ENCODE assay signal across 8 cellular contexts in the genomic region with DNA sequence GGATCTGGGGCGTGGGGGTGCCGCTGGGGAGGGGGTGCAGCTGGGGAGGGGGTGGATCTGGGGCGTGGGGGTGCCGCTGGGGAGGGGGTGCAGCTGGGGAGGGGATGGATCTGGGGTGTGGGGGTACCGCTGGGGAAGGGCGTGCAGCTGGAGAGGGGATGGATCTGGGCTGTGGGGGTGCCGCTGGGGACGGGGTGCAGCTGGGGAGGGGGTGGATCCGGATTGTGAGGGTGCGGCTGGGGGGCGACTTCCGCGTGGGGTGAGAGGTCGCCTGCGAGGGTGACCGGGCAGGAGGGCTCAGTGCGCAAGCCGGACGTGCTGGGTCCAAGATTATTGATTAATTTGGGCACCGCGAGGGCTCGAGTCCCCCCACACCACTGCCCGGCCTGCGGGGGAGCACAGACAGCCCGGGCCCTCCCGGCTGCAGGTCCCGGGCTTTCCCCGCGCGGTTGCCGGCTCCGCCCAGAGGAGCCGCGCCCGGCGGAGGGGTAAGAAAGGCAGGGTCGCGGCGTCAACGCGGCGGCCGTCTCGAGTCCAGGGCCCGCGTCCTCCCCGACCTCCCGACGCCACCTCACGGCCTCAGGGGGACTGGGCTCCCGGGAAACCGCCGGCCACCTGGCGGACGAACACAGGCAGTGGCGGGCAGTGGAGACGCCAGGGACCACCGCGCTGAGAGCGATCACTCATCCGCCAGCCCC. TPM values are rescaled to one million over a fixed set of nuclear protein-coding genes. Genes with fewer than 3 reads are reported as not detected.
A peak's percentile ranks its signal among the peaks of the same experiment; 100 is the strongest.
DNase-seq lines count a peak whose midpoint lies in the region; ATAC-seq and TF ChIP-seq lines count a peak whose summit lies in the region.

No MANE protein-coding gene starts in this region.

- peaks cover 29% of the 10 kb centered on the region for H3K36me3 Mint-ChIP-seq in CD4-positive, alpha-beta T cell (ENCODE audit: low read depth)
- peaks cover 28% of the 10 kb centered on the region for H3K36me3 Mint-ChIP-seq in activated T-helper 2 cell treated with anti-CD3 and anti-CD28 coated beads, Interferon-gamma antibody, Interleukin-2, Interleukin-4, amounts not matched to agents 10 μg/mL and 5 μg/mL and 100 μg/mL, durations not matched to agents 14 hours and 24 hours and 36 hours (ENCODE audit: low read depth)

- peak; percentile 67 for ATAC-seq in CD4-positive, alpha-beta T cell (ENCODE audit: poor library complexity)
- peak; percentile 57 for ATAC-seq in HG03139 (IDR thresholded peaks at IDR 0.05; ENCODE audit: unreplicated experiment)
- peak; percentile 48 for ATAC-seq in sciatic nerve

- H3K4me3 Mint-ChIP-seq in CD4-positive, alpha-beta T cell: peak overlapping the region; percentile 73
- H3K4me3 Mint-ChIP-seq in activated T-helper 2 cell treated with anti-CD3 and anti-CD28 coated beads, Interferon-gamma antibody, Interleukin-2, Interleukin-4, amounts not matched to agents 10 μg/mL and 5 μg/mL and 100 μg/mL, durations not matched to agents 14 hours and 24 hours and 36 hours (ENCODE audit: low read depth): peak overlapping the region; percentile 68

- POLR2A ChIA-PET in CD4-positive, alpha-beta T cell (lab: Charles Lee): interaction anchor here (0.8 to 1.5 kb wide), 9 partner anchors 27 to 328 kb away, joined by 3 to 8 read pairs (median 4); partner anchors contain the start of genes DPH7, EHMT1, EXD3 and NOXA1

- intact Hi-C loops in CD4-positive, alpha-beta T cell (cut with DNase I, micrococcal nuclease): loop anchor here in 1 of 2 experiments (1.0 to 2.0 kb wide), 3 partner anchors 39 to 96 kb away; partner anchors contain the start of genes ARRDC1 and ZMYND19
- intact Hi-C loops in activated T-helper 2 cell treated with anti-CD3 and anti-CD28 coated beads, Interferon-gamma antibody, Interleukin-2, Interleukin-4, amounts not matched to agents 10 μg/mL and 5 μg/mL and 100 μg/mL, durations not matched to agents 14 hours and 24 hours and 36 hours (cut with micrococcal nuclease): loop anchor here (1.0 to 2.0 kb wide), 3 partner anchors 28 to 92 kb away; partner anchors contain the start of genes ARRDC1, DPH7 and NSMF
- intact Hi-C loops in sciatic nerve (cut with DNase I): no loop called here

- no peaks in the 10 kb centered on the region for H3K9me3 ChIP-seq in CD4-positive, alpha-beta T cell (ENCODE audit: control insufficient read depth, low read length)

- H3K27ac Mint-ChIP-seq in CD4-positive, alpha-beta T cell: peak overlapping the region; percentile 82
- H3K27ac Mint-ChIP-seq in activated T-helper 2 cell treated with anti-CD3 and anti-CD28 coated beads, Interferon-gamma antibody, Interleukin-2, Interleukin-4, amounts not matched to agents 10 μg/mL and 5 μg/mL and 100 μg/mL, durations not matched to agents 14 hours and 24 hours and 36 hours: no peak overlapping the region

- TF ChIP-seq CTCF in CD4-positive, alpha-beta T cell (IDR thresholded peaks at IDR 0.05): peak; percentile 12

- H3K27me3 ChIP-seq in CD4-positive, alpha-beta T cell (ENCODE audit: control insufficient read depth, insufficient read depth, low read length): no peaks in the 10 kb centered on the region

- H3K27me3 Mint-ChIP-seq in CD4-positive, alpha-beta T cell: no peaks in the 10 kb centered on the region
- H3K27me3 Mint-ChIP-seq in activated T-helper 2 cell treated with anti-CD3 and anti-CD28 coated beads, Interferon-gamma antibody, Interleukin-2, Interleukin-4, amounts not matched to agents 10 μg/mL and 5 μg/mL and 100 μg/mL, durations not matched to agents 14 hours and 24 hours and 36 hours (ENCODE audit: low read depth): no peaks in the 10 kb centered on the region

- CTCF ChIA-PET in CD4-positive, alpha-beta T cell (lab: Charles Lee): interaction anchor here (0.8 to 1.4 kb wide), 2 partner anchors 16 to 128 kb away, joined by 3 to 5 read pairs; partner anchors contain the start of genes EXD3 and NOXA1

- no peaks in the 10 kb centered on the region for H3K9me3 Mint-ChIP-seq in CD4-positive, alpha-beta T cell
- H3K9me3 Mint-ChIP-seq in activated T-helper 2 cell treated with anti-CD3 and anti-CD28 coated beads, Interferon-gamma antibody, Interleukin-2, Interleukin-4, amounts not matched to agents 10 μg/mL and 5 μg/mL and 100 μg/mL, durations not matched to agents 14 hours and 24 hours and 36 hours: no peaks in the 10 kb centered on the region

- H3K4me1 Mint-ChIP-seq in CD4-positive, alpha-beta T cell (ENCODE audit: low read depth): peaks cover 16% of the 10 kb centered on the region
- peaks cover 8% of the 10 kb centered on the region for H3K4me1 Mint-ChIP-seq in activated T-helper 2 cell treated with anti-CD3 and anti-CD28 coated beads, Interferon-gamma antibody, Interleukin-2, Interleukin-4, amounts not matched to agents 10 μg/mL and 5 μg/mL and 100 μg/mL, durations not matched to agents 14 hours and 24 hours and 36 hours (ENCODE audit: low read depth)

- peak overlapping the region; percentile 46 for H3K27ac ChIP-seq in CD4-positive, alpha-beta T cell (ENCODE audit: low read depth, low read length)

- peak in 3 of 10 experiments; percentile 1 to 68 (median 45) for DNase-seq in CD4-positive, alpha-beta T cell
- DNase-seq in GM19238 (ENCODE audit: insufficient read length, low spot score): peak; percentile 82
- peak; percentile 49 for DNase-seq in NCI-H226
- no peak for DNase-seq in activated T-helper 2 cell treated with anti-CD3 and anti-CD28 coated beads, Interferon-gamma antibody, Interleukin-2, Interleukin-4, amounts not matched to agents 10 μg/mL and 5 μg/mL and 100 μg/mL, durations not matched to agents 14 hours and 24 hours and 36 hours (ENCODE audit: low spot score)
- peak; percentile 91 for DNase-seq in hepatic stellate cell (ENCODE audit: low spot score)
- no peak for DNase-seq in sciatic nerve (ENCODE audit: low spot score)
- DNase-seq in OCI-M2 (lab: John Stamatoyannopoulos, UW; ENCODE audit: unreplicated experiment): no peak

RNA-seq across cellular contexts. Expression of gene MRPL41, which starts 0.6 kb away (rescaled TPM):
- 10 to 100 TPM; 49.3 to 52.5 TPM for total RNA-seq in CD4-positive, alpha-beta T cell
- total RNA-seq in activated T-helper 2 cell treated with anti-CD3 and anti-CD28 coated beads, Interferon-gamma antibody, Interleukin-2, Interleukin-4, amounts not matched to agents 10 μg/mL and 5 μg/mL and 100 μg/mL, durations not matched to agents 14 hours and 24 hours and 36 hours: 43.2 and 49.4 TPM in 2 replicates
- 61.1 TPM for total RNA-seq in sciatic nerve

RNA-seq across cellular contexts. Expression of gene PNPLA7, which starts 0.9 kb away (rescaled TPM):
- total RNA-seq in CD4-positive, alpha-beta T cell: 1 to 10 TPM; 7.8 to 8.4 TPM
- total RNA-seq in activated T-helper 2 cell treated with anti-CD3 and anti-CD28 coated beads, Interferon-gamma antibody, Interleukin-2, Interleukin-4, amounts not matched to agents 10 μg/mL and 5 μg/mL and 100 μg/mL, durations not matched to agents 14 hours and 24 hours and 36 hours: 1.6 TPM in 2 replicates
- total RNA-seq in sciatic nerve: 18.3 TPM

RNA-seq across cellular contexts. Expression of gene DPH7, which starts 27.6 kb away (rescaled TPM):
- 10 to 100 TPM; 36.4 to 36.8 TPM for total RNA-seq in CD4-positive, alpha-beta T cell
- 43.2 and 46.2 TPM in 2 replicates for total RNA-seq in activated T-helper 2 cell treated with anti-CD3 and anti-CD28 coated beads, Interferon-gamma antibody, Interleukin-2, Interleukin-4, amounts not matched to agents 10 μg/mL and 5 μg/mL and 100 μg/mL, durations not matched to agents 14 hours and 24 hours and 36 hours
- total RNA-seq in sciatic nerve: 33.1 TPM

RNA-seq across cellular contexts. Expression of gene ZMYND19, which starts 39.2 kb away (rescaled TPM):
- total RNA-seq in CD4-positive, alpha-beta T cell: 10 to 100 TPM in 1 of 2 experiments, 1 to 10 TPM in 1; 8.6 to 11.3 TPM
- 72.4 and 74.4 TPM in 2 replicates for total RNA-seq in activated T-helper 2 cell treated with anti-CD3 and anti-CD28 coated beads, Interferon-gamma antibody, Interleukin-2, Interleukin-4, amounts not matched to agents 10 μg/mL and 5 μg/mL and 100 μg/mL, durations not matched to agents 14 hours and 24 hours and 36 hours
- total RNA-seq in sciatic nerve: 15.6 TPM

RNA-seq across cellular contexts. Expression of gene ARRDC1, which starts 54.4 kb away (rescaled TPM):
- 10 to 100 TPM; 45.5 to 50.7 TPM for total RNA-seq in CD4-positive, alpha-beta T cell
- 71.1 and 73.1 TPM in 2 replicates for total RNA-seq in activated T-helper 2 cell treated with anti-CD3 and anti-CD28 coated beads, Interferon-gamma antibody, Interleukin-2, Interleukin-4, amounts not matched to agents 10 μg/mL and 5 μg/mL and 100 μg/mL, durations not matched to agents 14 hours and 24 hours and 36 hours
- total RNA-seq in sciatic nerve: 30.6 TPM

Comparison
In these comparisons a context has a peak if more than half of its experiments do, and no peak if none do; other contexts are left out.
1. DNase-seq: peak in GM19238 (single experiment), NCI-H226 (single experiment) and hepatic stellate cell (single experiment); none in activated T-helper 2 cell treated with anti-CD3 and anti-CD28 coated beads, Interferon-gamma antibody, Interleukin-2, Interleukin-4, amounts not matched to agents 10 μg/mL and 5 μg/mL and 100 μg/mL, durations not matched to agents 14 hours and 24 hours and 36 hours (single experiment), sciatic nerve (single experiment) and OCI-M2 (single experiment).
2. Peak in every context shown above with its lines, with median percentiles within 50 percentile points of each other: ATAC-seq.